ENCODE assay signal across 19 cellular contexts in genomic region chr7:118232837-118233236, GRCh38.
DNase-seq lines count a peak whose midpoint lies in the region; ATAC-seq and TF ChIP-seq lines count a peak whose summit lies in the region.
"Had no signal": no experiment of that assay in that cellular context is flagged by ENCODE, and none has a peak within 500 bp of the region (broad histone marks: within the 10 kb centered on the region; RNA-seq: fewer than 3 reads in every experiment).

No MANE protein-coding gene starts in this region.

- TF ChIP-seq CTCF in astrocyte of the cerebellum (IDR thresholded peaks at IDR 0.05; ENCODE audit: low read depth, low read length, missing control alignments), result no peak

- DNase-seq in D341Med (ENCODE audit: low spot score) (peak; percentile 30), NCI-H226 (peak; percentile 42), astrocyte of the cerebellum (ENCODE audit: low read depth) (peak; percentile 61), kidney tubule cell (ENCODE audit: low spot score) (peak; percentile 56), SHP77 treated with DMSO at 0.1 percent for 48 hours (lab: John Stamatoyannopoulos, UW) (no peak)
- DNase-seq: activated CD4-positive, alpha-beta T cell treated with anti-CD3 and anti-CD28 coated beads, Interleukin-2, amount 50 U/mL, for 1 hour; CD4-positive, CD25-positive, alpha-beta regulatory T cell; effector CD4-positive, alpha-beta T cell; hypothalamus; mucosa of descending colon; NCI-H146; NCI-H510A; nephron progenitor cell; pancreas; right lobe of liver had no signal

- in situ Hi-C loops in astrocyte of the cerebellum (cut with HindIII; ENCODE audit: low sequenced_read_pairs), result no loop called here

- no peak overlapping the region for H3K4me3 ChIP-seq in astrocyte of the cerebellum (ENCODE audit: low read depth, low read length)
- H3K4me3 ChIP-seq: ascending aorta, mucosa of descending colon, pancreas, right lobe of liver had no signal

- no peak for ATAC-seq in GM18867 (IDR thresholded peaks at IDR 0.05; ENCODE audit: unreplicated experiment)
- ATAC-seq in HG03135 (IDR thresholded peaks at IDR 0.05; ENCODE audit: unreplicated experiment), result no peak
- ATAC-seq: mucosa of descending colon, Panc1, pancreas, right lobe of liver had no signal
